In genomic region chr4:7902101-7902553, GRCh38 we compare ENCODE assay signal across 15 cellular contexts. TPM values are rescaled to one million over a fixed set of nuclear protein-coding genes. Genes with fewer than 3 reads are reported as not detected.
DNase-seq lines count a peak whose midpoint lies in the region; ATAC-seq and TF ChIP-seq lines count a peak whose summit lies in the region.
"Had no signal": no experiment of that assay in that cellular context is flagged by ENCODE, and none has a peak within 500 bp of the region (broad histone marks: within the 10 kb centered on the region; RNA-seq: fewer than 3 reads in every experiment).

No MANE protein-coding gene starts in this region.

- no peak overlapping the region for H3K4me3 Mint-ChIP-seq in activated CD4-positive, alpha-beta T cell treated with anti-CD3 and anti-CD28 coated beads for 36 hours
- no peak overlapping the region for H3K4me3 Mint-ChIP-seq in activated CD8-positive, alpha-beta memory T cell treated with anti-CD3 and anti-CD28 coated beads, Interleukin-2, amount 10 ng/mL, durations not matched to agents 7 days and 5 days

- peaks cover 3% of the 10 kb centered on the region for H3K27me3 Mint-ChIP-seq in activated CD4-positive, alpha-beta T cell treated with anti-CD3 and anti-CD28 coated beads for 36 hours
- H3K27me3 Mint-ChIP-seq in activated CD8-positive, alpha-beta memory T cell treated with anti-CD3 and anti-CD28 coated beads, Interleukin-2, amount 10 ng/mL, durations not matched to agents 7 days and 5 days, result peaks cover 2% of the 10 kb centered on the region

- WGBS in ectodermal cell, 2 experiments, result 67 to 73% methylated on average over 7 of the region's 7 CpGs

- no peaks in the 10 kb centered on the region for H3K36me3 Mint-ChIP-seq in activated CD4-positive, alpha-beta T cell treated with anti-CD3 and anti-CD28 coated beads for 36 hours (ENCODE audit: low read depth)
- no peaks in the 10 kb centered on the region for H3K36me3 Mint-ChIP-seq in activated CD8-positive, alpha-beta memory T cell treated with anti-CD3 and anti-CD28 coated beads, Interleukin-2, amount 10 ng/mL, durations not matched to agents 7 days and 5 days

- H3K27me3 ChIP-seq in ectodermal cell (ENCODE audit: control insufficient read depth, insufficient read depth, low read length, poor library complexity, severe bottlenecking) (no peaks in the 10 kb centered on the region), parathyroid adenoma (ENCODE audit: control insufficient read depth, insufficient read depth, low read length) (no peaks in the 10 kb centered on the region)

- DNase-seq in NCI-H526 (lab: John Stamatoyannopoulos, UW) (peak; percentile 77 to 78), SHP77 treated with DMSO at 0.1 percent for 48 hours (lab: John Stamatoyannopoulos, UW) (no peak)
- DNase-seq in stimulated activated naive CD4-positive, alpha-beta T cell treated with Interleukin-2 at 50 U/mL for 16 hours (lab: John Stamatoyannopoulos, UW), result no peak
- no peak for DNase-seq in activated CD4-positive, alpha-beta T cell treated with anti-CD3 and anti-CD28 coated beads for 36 hours
- DNase-seq in activated CD8-positive, alpha-beta memory T cell treated with anti-CD3 and anti-CD28 coated beads, Interleukin-2, amount 10 ng/mL, durations not matched to agents 7 days and 5 days, result no peak
- DNase-seq: activated T-cell treated with anti-CD3 and anti-CD28 coated beads for 4 hours; C1 segment of cervical spinal cord; midbrain; NCI-H2029; stimulated activated CD4-positive, alpha-beta T cell treated with anti-CD3 and anti-CD28 coated beads, Interleukin-4, amount 100 ng/mL, for 4 hours; stimulated activated naive CD8-positive, alpha-beta T cell treated with anti-CD3 and anti-CD28 coated beads, Interleukin-15, Interleukin-2, amounts not matched to agents 100 U/mL and 50 U/mL, for 24 hours had no signal

- no peak overlapping the region for H2AFZ ChIP-seq in parathyroid adenoma

- TF ChIP-seq CTCF in HEK293 (tag by site-specific recombination; IDR thresholded peaks at IDR 0.05), result no peak
- no peak for TF ChIP-seq CTCF in parathyroid adenoma (IDR thresholded peaks at IDR 0.05)

- H3K4me1 ChIP-seq in HEK293 (ENCODE audit: control insufficient read depth, insufficient read depth, low read length), result no peaks in the 10 kb centered on the region
- peaks cover 47% of the 10 kb centered on the region for H3K4me1 ChIP-seq in ectodermal cell (ENCODE audit: control insufficient read depth, insufficient read depth, low read length)
- H3K4me1 ChIP-seq in parathyroid adenoma, result peaks cover 14% of the 10 kb centered on the region

- CTCF ChIA-PET in HEK293 (lab: Yijun Ruan, JAX), result interaction anchor here (0.6 to 0.7 kb wide), 2 partner anchors 11 to 527 kb away, joined by 4 to 5 read pairs; no protein-coding TSS in a partner anchor
- CTCF ChIA-PET in activated CD4-positive, alpha-beta T cell treated with anti-CD3 and anti-CD28 coated beads for 36 hours (lab: Charles Lee), result interaction anchor here (0.6 to 0.8 kb wide), 2 partner anchors 25 to 50 kb away, joined by 3 read pairs; no protein-coding TSS in a partner anchor
- CTCF ChIA-PET in activated CD8-positive, alpha-beta memory T cell treated with anti-CD3 and anti-CD28 coated beads, Interleukin-2, amount 10 ng/mL, durations not matched to agents 7 days and 5 days (lab: Charles Lee), result no interaction called here

- POLR2A ChIA-PET in HEK293 (lab: Yijun Ruan, JAX), result no interaction called here
- POLR2A ChIA-PET in activated CD4-positive, alpha-beta T cell treated with anti-CD3 and anti-CD28 coated beads for 36 hours (lab: Charles Lee), result no interaction called here

- H3K9me3 Mint-ChIP-seq in activated CD4-positive, alpha-beta T cell treated with anti-CD3 and anti-CD28 coated beads for 36 hours (ENCODE audit: low read depth), result no peaks in the 10 kb centered on the region
- H3K9me3 Mint-ChIP-seq in activated CD8-positive, alpha-beta memory T cell treated with anti-CD3 and anti-CD28 coated beads, Interleukin-2, amount 10 ng/mL, durations not matched to agents 7 days and 5 days (ENCODE audit: low read depth), result no peaks in the 10 kb centered on the region

- no peak for ATAC-seq in activated CD4-positive, alpha-beta T cell treated with anti-CD3 and anti-CD28 coated beads for 36 hours
- no peak for ATAC-seq in activated CD8-positive, alpha-beta memory T cell treated with anti-CD3 and anti-CD28 coated beads, Interleukin-2, amount 10 ng/mL, durations not matched to agents 7 days and 5 days
- ATAC-seq: K562; stimulated activated naive CD8-positive, alpha-beta T cell treated with anti-CD3 and anti-CD28 coated beads, Interleukin-15, Interleukin-2, amounts not matched to agents 100 U/mL and 50 U/mL, for 24 hours had no signal

- H3K36me3 ChIP-seq in HEK293 (ENCODE audit: control insufficient read depth in 2 of 2, insufficient read depth in 1 of 2, low read length in 2 of 2) (no peaks in the 10 kb centered on the region), ectodermal cell (ENCODE audit: control insufficient read depth, insufficient read depth, low read length) (no peaks in the 10 kb centered on the region), parathyroid adenoma (ENCODE audit: control insufficient read depth, insufficient read depth, low read length) (no peaks in the 10 kb centered on the region)

- no peak overlapping the region for H3K9ac ChIP-seq in parathyroid adenoma

- H3K4me2 ChIP-seq in parathyroid adenoma (ENCODE audit: low read length), result no peak overlapping the region

- intact Hi-C loops in activated CD4-positive, alpha-beta T cell treated with anti-CD3 and anti-CD28 coated beads for 36 hours (cut with DNase I, micrococcal nuclease), result no loop called here

- H3K9me3 ChIP-seq in HEK293 (ENCODE audit: control insufficient read depth, insufficient read depth, low read depth, low read length) (no peaks in the 10 kb centered on the region), ectodermal cell (ENCODE audit: control insufficient read depth, low read length) (no peaks in the 10 kb centered on the region), parathyroid adenoma (ENCODE audit: control insufficient read depth, low read length) (no peaks in the 10 kb centered on the region)

- peaks cover 41% of the 10 kb centered on the region for H3K4me1 Mint-ChIP-seq in activated CD4-positive, alpha-beta T cell treated with anti-CD3 and anti-CD28 coated beads for 36 hours
- peaks cover 6% of the 10 kb centered on the region for H3K4me1 Mint-ChIP-seq in activated CD8-positive, alpha-beta memory T cell treated with anti-CD3 and anti-CD28 coated beads, Interleukin-2, amount 10 ng/mL, durations not matched to agents 7 days and 5 days

- H3K4me3 ChIP-seq in HEK293 (ENCODE audit: low read depth, low read length) (no peak overlapping the region), ectodermal cell (ENCODE audit: insufficient read depth, low read depth, low read length) (no peak overlapping the region), parathyroid adenoma (ENCODE audit: low read depth, low read length) (no peak overlapping the region)
- H3K4me3 ChIP-seq: K562 had no signal

- peaks cover 14% of the 10 kb centered on the region for H3K79me2 ChIP-seq in parathyroid adenoma

- no peak overlapping the region for H3K27ac Mint-ChIP-seq in activated CD4-positive, alpha-beta T cell treated with anti-CD3 and anti-CD28 coated beads for 36 hours
- H3K27ac Mint-ChIP-seq in activated CD8-positive, alpha-beta memory T cell treated with anti-CD3 and anti-CD28 coated beads, Interleukin-2, amount 10 ng/mL, durations not matched to agents 7 days and 5 days, result no peak overlapping the region

- no peak overlapping the region for H3K27ac ChIP-seq in HEK293 (ENCODE audit: extremely low read depth, low read depth, low read length)
- peak overlapping the region; percentile 41 for H3K27ac ChIP-seq in ectodermal cell (ENCODE audit: insufficient read depth, low read depth, low read length, poor library complexity, severe bottlenecking)
- peak overlapping the region; percentile 36 for H3K27ac ChIP-seq in parathyroid adenoma

TF ChIP-seq in HEK293, 187 proteins besides CTCF, POLR2A, EP300 and RAD21:
- TF ChIP-seq ZNF510 (tag by site-specific recombination; IDR thresholded peaks at IDR 0.05; ENCODE audit: insufficient replicate concordance) (no peak), ZBTB11 (tag by site-specific recombination; conservative IDR thresholded peaks at IDR 0.05; ENCODE audit: low read depth) (no peak), ZNF654 (tag by site-specific recombination; IDR thresholded peaks at IDR 0.05; ENCODE audit: low read depth) (no peak), ZBTB17 (tag by site-specific recombination; IDR thresholded peaks at IDR 0.05) (peak; percentile 72), ZBTB7A (tag by site-specific recombination; IDR thresholded peaks at IDR 0.05; ENCODE audit: low read depth) (no peak)
TF ChIP-seq in HEK293: peak in this region for 1.

RNA-seq across cellular contexts. Expression of gene AFAP1, which starts 37.5 kb away (rescaled TPM):
- polyA plus RNA-seq in ectodermal cell (2013, experiment 1 of 4), result 11.8 TPM
- 12.1 TPM for polyA plus RNA-seq in ectodermal cell (2013, experiment 2 of 4)
- 9.4 TPM for polyA plus RNA-seq in ectodermal cell (2013, experiment 3 of 4)
- 10.2 TPM for polyA plus RNA-seq in ectodermal cell (2013, experiment 4 of 4)
- 10 to 100 TPM; 27.1 to 27.2 TPM for total RNA-seq in activated CD4-positive, alpha-beta T cell treated with anti-CD3 and anti-CD28 coated beads for 36 hours
- total RNA-seq in activated CD8-positive, alpha-beta memory T cell treated with anti-CD3 and anti-CD28 coated beads, Interleukin-2, amount 10 ng/mL, durations not matched to agents 7 days and 5 days, result 1 to 10 TPM; 5.8 to 5.9 TPM

Comparison
In these comparisons a context has a peak if more than half of its experiments do, and no peak if none do; other contexts are left out.
1. DNase-seq: peak in NCI-H526 (2 of 2); none in stimulated activated naive CD4-positive, alpha-beta T cell treated with Interleukin-2 at 50 U/mL for 16 hours (single experiment), activated CD4-positive, alpha-beta T cell treated with anti-CD3 and anti-CD28 coated beads for 36 hours (single experiment), SHP77 treated with DMSO at 0.1 percent for 48 hours (single experiment) and activated CD8-positive, alpha-beta memory T cell treated with anti-CD3 and anti-CD28 coated beads, Interleukin-2, amount 10 ng/mL, durations not matched to agents 7 days and 5 days (single experiment).
2. RNA of gene AFAP1, which starts 37.5 kb away (total RNA-seq): 27.1 to 27.2 TPM in activated CD4-positive, alpha-beta T cell treated with anti-CD3 and anti-CD28 coated beads for 36 hours; 5.8 to 5.9 TPM in activated CD8-positive, alpha-beta memory T cell treated with anti-CD3 and anti-CD28 coated beads, Interleukin-2, amount 10 ng/mL, durations not matched to agents 7 days and 5 days; every median in the first group is over 4 times any median in the second.